14 cellular contexts compared by ENCODE assay signal in genomic region chr10:91711885-91712284, GRCh38.
DNase-seq lines count a peak whose midpoint lies in the region; ATAC-seq and TF ChIP-seq lines count a peak whose summit lies in the region.
"Had no signal": no experiment of that assay in that cellular context is flagged by ENCODE, and none has a peak within 500 bp of the region (broad histone marks: within the 10 kb centered on the region; RNA-seq: fewer than 3 reads in every experiment).

No MANE protein-coding gene starts in this region.

- no peak for TF ChIP-seq CTCF in nephron (IDR thresholded peaks at IDR 0.05; ENCODE audit: unreplicated experiment in 3 of 3)

- no peaks in the 10 kb centered on the region for H3K36me3 ChIP-seq in naive thymus-derived CD4-positive, alpha-beta T cell (ENCODE audit: control insufficient read depth in 2 of 3, insufficient read depth in 3 of 3, low read length in 3 of 3)
- H3K36me3 ChIP-seq: right atrium auricular region had no signal

- no peaks in the 10 kb centered on the region for H3K4me1 ChIP-seq in naive thymus-derived CD4-positive, alpha-beta T cell (ENCODE audit: control insufficient read depth in 2 of 2, insufficient read depth in 2 of 2, low read length in 2 of 2)
- H3K4me1 ChIP-seq: foreskin keratinocyte had no signal

- H3K4me1 Mint-ChIP-seq in nephron: peaks cover 32% of the 10 kb centered on the region
- no peaks in the 10 kb centered on the region for H3K4me1 Mint-ChIP-seq in naive thymus-derived CD4-positive, alpha-beta T cell
- H3K4me1 Mint-ChIP-seq: CD4-positive, alpha-beta memory T cell had no signal

- H3K4me3 ChIP-seq in naive thymus-derived CD4-positive, alpha-beta T cell (ENCODE audit: low read length): no peak overlapping the region
- H3K4me3 ChIP-seq: right atrium auricular region had no signal

- DNase-seq in naive thymus-derived CD4-positive, alpha-beta T cell: no peak
- DNase-seq in NCI-H1105 (lab: John Stamatoyannopoulos, UW) (no peak), GF-D8 (lab: John Stamatoyannopoulos, UW) (no peak), left cardiac atrium (no peak)
- DNase-seq: activated CD4-positive, alpha-beta T cell treated with anti-CD3 and anti-CD28 coated beads for 48 hours; CD4-positive, alpha-beta memory T cell; foreskin keratinocyte; mammary epithelial cell; SHP77 treated with DMSO at 0.1 percent for 48 hours had no signal

- H3K9me3 Mint-ChIP-seq in nephron: peaks cover 5% of the 10 kb centered on the region
- peaks cover 0 to 7% (median 0%) of the 10 kb centered on the region in 11 donors for H3K9me3 Mint-ChIP-seq in naive thymus-derived CD4-positive, alpha-beta T cell
- H3K9me3 Mint-ChIP-seq: CD4-positive, alpha-beta memory T cell had no signal

- no peaks in the 10 kb centered on the region for H3K9me3 ChIP-seq in naive thymus-derived CD4-positive, alpha-beta T cell (ENCODE audit: control insufficient read depth in 2 of 3, low read length in 3 of 3)

- ATAC-seq in GM18870 (IDR thresholded peaks at IDR 0.05; ENCODE audit: unreplicated experiment) (peak; percentile 60), GM21825 (IDR thresholded peaks at IDR 0.05; ENCODE audit: unreplicated experiment) (peak; percentile 73), HG03442 (IDR thresholded peaks at IDR 0.05; ENCODE audit: unreplicated experiment) (peak; percentile 57), left cardiac atrium (no peak)
- no peak for ATAC-seq in naive thymus-derived CD4-positive, alpha-beta T cell
- ATAC-seq: foreskin keratinocyte had no signal

- POLR2A ChIA-PET in naive thymus-derived CD4-positive, alpha-beta T cell (lab: Charles Lee): no interaction called here

- CTCF ChIA-PET in naive thymus-derived CD4-positive, alpha-beta T cell (lab: Charles Lee): no interaction called here

- H3K4me3 Mint-ChIP-seq in nephron: no peak overlapping the region
- no peak overlapping the region for H3K4me3 Mint-ChIP-seq in naive thymus-derived CD4-positive, alpha-beta T cell
- H3K4me3 Mint-ChIP-seq: CD4-positive, alpha-beta memory T cell had no signal

- intact Hi-C loops in naive thymus-derived CD4-positive, alpha-beta T cell (cut with micrococcal nuclease): no loop called here
- intact Hi-C loops in left cardiac atrium (cut with DNase I): no loop called here

- no peaks in the 10 kb centered on the region for H3K27me3 ChIP-seq in naive thymus-derived CD4-positive, alpha-beta T cell (ENCODE audit: control insufficient read depth in 2 of 2, insufficient read depth in 2 of 2, low read length in 2 of 2)
- H3K27me3 ChIP-seq: foreskin keratinocyte, right atrium auricular region had no signal

- H3K27me3 Mint-ChIP-seq in nephron (ENCODE audit: low read depth): no peaks in the 10 kb centered on the region
- H3K27me3 Mint-ChIP-seq in naive thymus-derived CD4-positive, alpha-beta T cell: peaks cover 13 to 43% (median 27%) of the 10 kb centered on the region in 5 donors

- H3K36me3 Mint-ChIP-seq in nephron (ENCODE audit: low read depth): no peaks in the 10 kb centered on the region
- no peaks in the 10 kb centered on the region for H3K36me3 Mint-ChIP-seq in naive thymus-derived CD4-positive, alpha-beta T cell
- H3K36me3 Mint-ChIP-seq: CD4-positive, alpha-beta memory T cell had no signal

- peak overlapping the region; percentile 86 to 95 (median 92) for H3K27ac Mint-ChIP-seq in nephron
- H3K27ac Mint-ChIP-seq in naive thymus-derived CD4-positive, alpha-beta T cell: no peak overlapping the region
- H3K27ac Mint-ChIP-seq: CD4-positive, alpha-beta memory T cell had no signal

- no peak overlapping the region for H3K27ac ChIP-seq in naive thymus-derived CD4-positive, alpha-beta T cell (ENCODE audit: low read depth, low read length)
- H3K27ac ChIP-seq: foreskin keratinocyte, right atrium auricular region had no signal

Comparison
In these comparisons a context has a peak if more than half of its experiments do, and no peak if none do; other contexts are left out.
1. ATAC-seq: peak in GM18870 (single experiment), GM21825 (single experiment) and HG03442 (single experiment); none in naive thymus-derived CD4-positive, alpha-beta T cell (single experiment) and left cardiac atrium (0 of 2).
2. H3K27ac Mint-ChIP-seq: peak in nephron (3 of 3); none in naive thymus-derived CD4-positive, alpha-beta T cell (0 of 9).